In the genomic region with DNA sequence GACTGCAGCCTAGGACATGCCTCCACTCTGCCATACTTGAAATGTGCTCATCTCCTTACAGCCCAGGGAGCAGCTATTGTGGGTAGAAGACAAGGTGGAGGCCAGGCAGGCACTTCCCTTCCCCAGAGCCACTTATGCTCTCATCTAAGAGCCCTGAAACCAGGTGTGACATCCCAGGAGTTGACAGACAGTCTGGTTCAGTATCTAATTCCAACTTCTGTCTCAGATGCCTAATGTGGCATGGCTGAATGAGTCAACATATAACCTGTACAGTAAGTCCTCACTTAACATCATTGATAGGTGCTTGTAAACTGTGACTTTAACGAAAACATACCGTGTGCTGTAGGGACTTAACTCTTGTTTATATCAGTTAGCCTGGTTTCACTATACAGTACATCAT, we compare ENCODE assay signal across 17 cellular contexts.
"Had no signal": no experiment of that assay in that cellular context is flagged by ENCODE, and none has a peak within 500 bp of the region (broad histone marks: within the 10 kb centered on the region; RNA-seq: fewer than 3 reads in every experiment).

No MANE protein-coding gene starts in this region.

- H3K36me3 ChIP-seq: uterus had no signal

- DNase-seq: cortex of kidney; dorsolateral prefrontal cortex; effector CD8-positive, alpha-beta T cell; foreskin melanocyte; heart right ventricle; hypothalamus; kidney glomerular epithelial cell; mammary epithelial cell; naive thymus-derived CD4-positive, alpha-beta T cell; posterior cingulate gyrus; right cardiac atrium; stimulated activated CD4-positive, alpha-beta T cell treated with anti-CD3 and anti-CD28 coated beads, Interleukin-2, amount 100 ng/mL, for 48 hours; tibial artery; upper lobe of left lung; uterus had no signal

- H3K4me1 ChIP-seq: tibial artery, upper lobe of left lung, uterus had no signal

- H3K9me3 ChIP-seq: heart right ventricle, tibial artery, upper lobe of left lung, uterus had no signal

- H3K27ac ChIP-seq: dorsolateral prefrontal cortex, tibial artery, upper lobe of left lung, uterus had no signal

- H3K4me3 ChIP-seq: dorsolateral prefrontal cortex, heart right ventricle, smooth muscle cell, tibial artery, upper lobe of left lung, uterus had no signal

- ATAC-seq: heart right ventricle; left lobe of liver; naive thymus-derived CD4-positive, alpha-beta T cell; right cardiac atrium had no signal

- H3K27me3 ChIP-seq: dorsolateral prefrontal cortex, heart right ventricle, tibial artery, upper lobe of left lung, uterus had no signal
